24 cellular contexts compared by ENCODE assay signal in the genomic region with DNA sequence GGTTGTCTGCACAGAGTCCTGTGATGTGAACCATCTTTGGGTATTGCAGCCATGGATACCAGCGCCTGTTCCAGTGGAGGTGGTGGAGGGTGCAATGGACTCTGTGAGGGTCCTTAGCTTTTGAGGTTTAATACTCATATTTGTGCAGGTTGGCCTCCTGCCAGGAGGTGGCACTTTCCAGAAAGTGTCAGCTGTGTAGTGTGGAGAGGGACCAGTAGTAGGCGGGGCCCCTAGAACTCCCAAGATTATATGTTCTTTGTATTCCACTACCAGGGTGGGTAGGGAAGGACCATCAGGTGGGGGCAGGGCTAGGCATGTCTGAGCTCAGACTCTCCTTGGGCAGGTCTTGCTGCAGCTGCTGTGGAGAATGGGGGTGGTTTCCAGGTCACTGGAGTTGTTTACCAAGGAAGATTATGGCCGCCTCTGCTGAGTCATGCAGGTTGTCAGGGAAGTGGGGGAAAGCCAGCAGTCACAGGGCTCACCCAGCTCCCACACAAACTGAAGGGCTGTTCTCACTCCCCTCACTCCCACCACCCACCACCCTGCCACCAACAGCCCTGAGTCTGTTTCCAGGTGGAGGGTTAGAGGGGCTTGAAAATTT. TPM values are rescaled to one million over a fixed set of nuclear protein-coding genes. Genes with fewer than 3 reads are reported as not detected.
A peak's percentile ranks its signal among the peaks of the same experiment; 100 is the strongest.
DNase-seq lines count a peak whose midpoint lies in the region; ATAC-seq and TF ChIP-seq lines count a peak whose summit lies in the region.
"Had no signal": no experiment of that assay in that cellular context is flagged by ENCODE, and none has a peak within 500 bp of the region (broad histone marks: within the 10 kb centered on the region; RNA-seq: fewer than 3 reads in every experiment).

No MANE protein-coding gene starts in this region.

- no peaks in the 10 kb centered on the region for H3K4me1 Mint-ChIP-seq in CD8-positive, alpha-beta memory T cell
- no peaks in the 10 kb centered on the region for H3K4me1 Mint-ChIP-seq in endothelial cell (ENCODE audit: unreplicated experiment)
- H3K4me1 Mint-ChIP-seq: activated CD4-positive, alpha-beta T cell treated with anti-CD3 and anti-CD28 coated beads for 36 hours; activated naive CD4-positive, alpha-beta T cell treated with anti-CD3 and anti-CD28 coated beads, Interleukin-2, amount 50 U/mL, for 24 hours; mesothelial cell of epicardium; naive thymus-derived CD4-positive, alpha-beta T cell had no signal

- no peak overlapping the region for H3K4me3 ChIP-seq in CD8-positive, alpha-beta memory T cell (ENCODE audit: low read length)
- H3K4me3 ChIP-seq: BLaER1, cardiac muscle cell had no signal

- H3K9me3 Mint-ChIP-seq in CD8-positive, alpha-beta memory T cell = peaks cover 35 to 66% (median 56%) of the 10 kb centered on the region in 5 donors
- peaks cover 24% of the 10 kb centered on the region for H3K9me3 Mint-ChIP-seq in endothelial cell (ENCODE audit: unreplicated experiment)

- no peaks in the 10 kb centered on the region for H3K27me3 ChIP-seq in CD8-positive, alpha-beta memory T cell (ENCODE audit: insufficient read depth, low read length, poor library complexity, severe bottlenecking)
- H3K27me3 ChIP-seq: BLaER1, cardiac muscle cell had no signal

- POLR2A ChIA-PET in CD8-positive, alpha-beta memory T cell (lab: Charles Lee) = no interaction called here

- H3K27ac ChIP-seq in CD8-positive, alpha-beta memory T cell (ENCODE audit: low read depth, low read length) = peak overlapping the region; percentile 20
- no peak overlapping the region for H3K27ac ChIP-seq in caudate nucleus (ENCODE audit: low read depth, low read length)
- H3K27ac ChIP-seq: BLaER1, cardiac muscle cell had no signal

- DNase-seq in CD8-positive, alpha-beta memory T cell = no peak
- DNase-seq in KBM-7 (peak; percentile 66), RPMI8226 (peak; percentile 58), glomerular visceral epithelial cell (ENCODE audit: extremely low spot score) (peak; percentile 40), NCI-H1436 (lab: John Stamatoyannopoulos, UW) (no peak), caudate nucleus (lab: John Stamatoyannopoulos, UW) (no peak), endothelial cell (ENCODE audit: low spot score) (no peak)
- DNase-seq: activated CD4-positive, alpha-beta T cell treated with anti-CD3 and anti-CD28 coated beads for 36 hours; amygdala; cortex of kidney; Kasumi-1; left ventricle myocardium superior; naive thymus-derived CD4-positive, alpha-beta T cell; NCI-H526; occipital lobe; SK-N-SH; stimulated activated naive CD4-positive, alpha-beta T cell treated with Interleukin-2 at 50 U/mL for 16 hours had no signal

- H3K27ac Mint-ChIP-seq in CD8-positive, alpha-beta memory T cell = no peak overlapping the region
- H3K27ac Mint-ChIP-seq in endothelial cell (ENCODE audit: unreplicated experiment) = no peak overlapping the region
- H3K27ac Mint-ChIP-seq: activated CD4-positive, alpha-beta T cell treated with anti-CD3 and anti-CD28 coated beads for 36 hours; activated naive CD4-positive, alpha-beta T cell treated with anti-CD3 and anti-CD28 coated beads, Interleukin-2, amount 50 U/mL, for 24 hours; mesothelial cell of epicardium; naive thymus-derived CD4-positive, alpha-beta T cell; T-helper 1 cell treated with Interleukin-12 subunit alpha and Interleukin-12 subunit beta and Interleukin-4 antibody, amounts not matched to agents 30 μg/mL and 1 μg/mL, for 36 hours had no signal

- H3K27me3 Mint-ChIP-seq in CD8-positive, alpha-beta memory T cell = peaks cover 10 to 28% of the 10 kb centered on the region in 2 donors
- H3K27me3 Mint-ChIP-seq in endothelial cell (ENCODE audit: unreplicated experiment) = peaks cover 3% of the 10 kb centered on the region

- H3K4me3 Mint-ChIP-seq in CD8-positive, alpha-beta memory T cell = no peak overlapping the region
- H3K4me3 Mint-ChIP-seq in endothelial cell (ENCODE audit: unreplicated experiment) = no peak overlapping the region
- H3K4me3 Mint-ChIP-seq: activated CD4-positive, alpha-beta T cell treated with anti-CD3 and anti-CD28 coated beads for 36 hours; activated naive CD4-positive, alpha-beta T cell treated with anti-CD3 and anti-CD28 coated beads, Interleukin-2, amount 50 U/mL, for 24 hours; mesothelial cell of epicardium; naive thymus-derived CD4-positive, alpha-beta T cell; T-helper 1 cell treated with Interleukin-12 subunit alpha and Interleukin-12 subunit beta and Interleukin-4 antibody, amounts not matched to agents 30 μg/mL and 1 μg/mL, for 36 hours had no signal

- no peak for TF ChIP-seq CTCF in endothelial cell (IDR thresholded peaks at IDR 0.05; ENCODE audit: unreplicated experiment)

- peaks cover 0 to 48% (median 10%) of the 10 kb centered on the region in 3 donors for H3K36me3 Mint-ChIP-seq in CD8-positive, alpha-beta memory T cell
- H3K36me3 Mint-ChIP-seq in endothelial cell (ENCODE audit: low read depth, unreplicated experiment) = peaks cover 19% of the 10 kb centered on the region

- CTCF ChIA-PET in CD8-positive, alpha-beta memory T cell (lab: Charles Lee) = interaction anchor here (2.2 kb wide), 1 partner anchor 11 kb away, joined by 6 read pairs; no protein-coding TSS in a partner anchor

- peaks cover 16% of the 10 kb centered on the region for H3K9me3 ChIP-seq in CD8-positive, alpha-beta memory T cell (ENCODE audit: low read length)

- ATAC-seq in HG02870 (IDR thresholded peaks at IDR 0.05; ENCODE audit: unreplicated experiment) = no peak
- ATAC-seq: activated CD4-positive, alpha-beta T cell treated with anti-CD3 and anti-CD28 coated beads for 36 hours; HCT116; left ventricle myocardium superior; naive thymus-derived CD4-positive, alpha-beta T cell had no signal

- no peaks in the 10 kb centered on the region for H3K4me1 ChIP-seq in CD8-positive, alpha-beta memory T cell (ENCODE audit: insufficient read depth, low read length)
- H3K4me1 ChIP-seq: BLaER1 had no signal

- H3K36me3 ChIP-seq in CD8-positive, alpha-beta memory T cell (ENCODE audit: insufficient read depth, low read length) = no peaks in the 10 kb centered on the region
- H3K36me3 ChIP-seq: cardiac muscle cell had no signal

- in situ Hi-C loops in KBM-7 (cut with MboI; ENCODE audit: low pct_unique_long_range_greater_than_20kb, low sequenced_read_pairs) = no loop called here

RNA-seq across cellular contexts. Expression of a gene that starts 31.2 kb away (rescaled TPM):
- 1 to 10 TPM; 8.2 to 8.5 TPM for total RNA-seq in CD8-positive, alpha-beta memory T cell
- 4.0 TPM for polyA plus RNA-seq in CD8-positive, alpha-beta memory T cell
- total RNA-seq in endothelial cell (ENCODE audit: unreplicated experiment) = 19.5 TPM

Comparison
In these comparisons a context has a peak if more than half of its experiments do, and no peak if none do; other contexts are left out.
1. DNase-seq: peak in KBM-7 (single experiment), RPMI8226 (single experiment) and glomerular visceral epithelial cell (single experiment); none in CD8-positive, alpha-beta memory T cell (0 of 5), NCI-H1436 (single experiment), caudate nucleus (0 of 61) and endothelial cell (single experiment).